ENCODE assay signal across 24 cellular contexts in the genomic region with DNA sequence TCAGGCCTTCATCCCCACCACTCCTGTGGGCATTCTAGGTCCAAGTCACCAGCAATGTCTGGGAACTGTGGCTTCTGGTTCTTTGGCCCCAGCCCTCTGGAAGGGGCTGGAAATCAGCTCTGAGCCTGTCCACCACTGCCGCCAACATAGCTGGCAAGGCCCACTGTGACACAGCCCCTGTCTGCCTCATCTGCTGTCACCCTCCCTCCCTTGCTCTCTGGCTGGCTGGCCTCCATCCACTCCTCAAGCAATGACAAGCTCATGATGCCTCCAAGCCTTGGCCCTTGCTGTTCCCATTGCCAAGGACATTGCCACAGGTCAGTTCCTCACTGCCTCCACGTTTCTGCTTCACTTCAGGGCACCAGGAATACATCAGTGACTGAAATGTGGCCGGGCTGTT.
"Had no signal": no experiment of that assay in that cellular context is flagged by ENCODE, and none has a peak within 500 bp of the region (broad histone marks: within the 10 kb centered on the region; RNA-seq: fewer than 3 reads in every experiment).

No MANE protein-coding gene starts in this region.

- H3K4me1 ChIP-seq: esophagus squamous epithelium, gastroesophageal sphincter, lower lobe of right lung, right lobe of liver, testis, tibial nerve had no signal

- H3K27ac Mint-ChIP-seq: dendritic cell treated with granulocyte-macrophage colony-stimulating factor and Interleukin-4, amounts not matched to agents 40 ng/mL and 50 ng/mL, for 4 days; memory B cell; mesothelial cell of epicardium; natural killer cell; progenitor cell of endocrine pancreas; stimulated activated memory B cell treated with anti-CD40 and anti-IgM and Interleukin-4, amounts not matched to agents 10 μg/mL and 1 μg/mL and 100 μg/mL, for 72 hours; stimulated activated naive CD8-positive, alpha-beta T cell treated with anti-CD3 and anti-CD28 coated beads, Interleukin-15, amount 100 ng/mL, for 72 hours had no signal

- FAIRE-seq: colon had no signal

- H3K36me3 Mint-ChIP-seq: memory B cell; mesothelial cell of epicardium; natural killer cell; stimulated activated memory B cell treated with anti-CD40 and anti-IgM and Interleukin-4, amounts not matched to agents 10 μg/mL and 1 μg/mL and 100 μg/mL, for 72 hours had no signal

- H3K9me3 Mint-ChIP-seq: dendritic cell treated with granulocyte-macrophage colony-stimulating factor and Interleukin-4, amounts not matched to agents 40 ng/mL and 50 ng/mL, for 4 days; effector memory CD8-positive, alpha-beta T cell; memory B cell; mesothelial cell of epicardium; natural killer cell; neural crest cell; stimulated activated memory B cell treated with anti-CD40 and anti-IgM and Interleukin-4, amounts not matched to agents 10 μg/mL and 1 μg/mL and 100 μg/mL, for 72 hours; stimulated activated naive CD8-positive, alpha-beta T cell treated with anti-CD3 and anti-CD28 coated beads, Interleukin-15, amount 100 ng/mL, for 72 hours had no signal

- H3K4me3 Mint-ChIP-seq: dendritic cell treated with granulocyte-macrophage colony-stimulating factor and Interleukin-4, amounts not matched to agents 40 ng/mL and 50 ng/mL, for 4 days; effector memory CD8-positive, alpha-beta T cell; memory B cell; mesothelial cell of epicardium; natural killer cell; neural crest cell; stimulated activated memory B cell treated with anti-CD40 and anti-IgM and Interleukin-4, amounts not matched to agents 10 μg/mL and 1 μg/mL and 100 μg/mL, for 72 hours; stimulated activated naive CD8-positive, alpha-beta T cell treated with anti-CD3 and anti-CD28 coated beads, Interleukin-15, amount 100 ng/mL, for 72 hours had no signal

- ATAC-seq: effector memory CD8-positive, alpha-beta T cell; gastroesophageal sphincter; left lobe of liver; lower lobe of right lung; natural killer cell; right lobe of liver; stimulated activated memory B cell treated with anti-CD40 and anti-IgM and Interleukin-4, amounts not matched to agents 10 μg/mL and 1 μg/mL and 100 μg/mL, for 72 hours; stimulated activated naive CD8-positive, alpha-beta T cell treated with anti-CD3 and anti-CD28 coated beads, Interleukin-15, amount 100 ng/mL, for 72 hours had no signal

- H3K27ac ChIP-seq: esophagus squamous epithelium, gastroesophageal sphincter, lower lobe of right lung, ovary, right lobe of liver, testis, tibial nerve had no signal

- H3K4me3 ChIP-seq: esophagus squamous epithelium, gastroesophageal sphincter, lower lobe of right lung, ovary, right lobe of liver, testis, tibial nerve had no signal

- H3K27me3 ChIP-seq: ovary, right lobe of liver, testis, tibial nerve had no signal

- H3K9me3 ChIP-seq: esophagus squamous epithelium, gastroesophageal sphincter, lower lobe of right lung, ovary, right lobe of liver, testis, tibial nerve had no signal

- DNase-seq: cerebellar nuclear complex; effector memory CD8-positive, alpha-beta T cell; esophagus squamous epithelium; foreskin fibroblast; hippocampal formation; kidney glomerular epithelial cell; lower lobe of right lung; natural killer cell; nucleus accumbens; ovary; right lobe of liver; stimulated activated CD4-positive, alpha-beta T cell treated with anti-CD3 and anti-CD28 coated beads, Interleukin-4, amount 100 ng/mL, for 24 hours; stimulated activated naive CD8-positive, alpha-beta T cell treated with anti-CD3 and anti-CD28 coated beads, Interleukin-15, amount 100 ng/mL, for 72 hours; testis had no signal

- H3K4me1 Mint-ChIP-seq: neural crest cell had no signal

- H3K36me3 ChIP-seq: esophagus squamous epithelium, gastroesophageal sphincter, lower lobe of right lung, ovary, right lobe of liver, tibial nerve had no signal
